In genomic region chr16:30948956-30949654, GRCh38 we compare ENCODE assay signal across 8 cellular contexts. TPM values are rescaled to one million over a fixed set of nuclear protein-coding genes. Genes with fewer than 3 reads are reported as not detected.
A peak's percentile ranks its signal among the peaks of the same experiment; 100 is the strongest.
DNase-seq lines count a peak whose midpoint lies in the region; ATAC-seq and TF ChIP-seq lines count a peak whose summit lies in the region.

Gene ORAI3, plus strand, starts transcription at chr16:30949068. Its CDS starts 222 bp downstream, at chr16:30949290.

- peak within 1 kb of the TSS; percentile 86 for H3K27ac Mint-ChIP-seq in activated B cell treated with CpG ODN at 0.5 μM for 24 hours
- peak within 1 kb of the TSS; percentile 81 for H3K27ac Mint-ChIP-seq in stimulated activated naive CD8-positive, alpha-beta T cell treated with anti-CD3 and anti-CD28 coated beads, Interleukin-15, Interleukin-2, amounts not matched to agents 100 ng/mL and 50 ng/mL, for 24 hours

- H3K36me3 ChIP-seq in endocrine pancreas (ENCODE audit: control insufficient read depth, insufficient read depth, low read length): no peaks in the 10 kb centered on the region
- H3K36me3 ChIP-seq in lung (ENCODE audit: control insufficient read depth in 2 of 2, insufficient read depth in 2 of 2, low read length in 2 of 2): peaks cover 0 to 18% of the 10 kb centered on the region in 2 donors

- no peaks in the 10 kb centered on the region for H3K9me3 Mint-ChIP-seq in activated B cell treated with CpG ODN at 0.5 μM for 24 hours
- H3K9me3 Mint-ChIP-seq in stimulated activated naive CD8-positive, alpha-beta T cell treated with anti-CD3 and anti-CD28 coated beads, Interleukin-15, Interleukin-2, amounts not matched to agents 100 ng/mL and 50 ng/mL, for 24 hours: no peaks in the 10 kb centered on the region

- CTCF ChIA-PET in activated B cell treated with CpG ODN at 0.5 μM for 24 hours (lab: Charles Lee): interaction anchor here (0.6 to 1.0 kb wide), 3 partner anchors 8 to 921 kb away, joined by 3 to 4 read pairs (median 3); no protein-coding TSS in a partner anchor

- H3K9ac ChIP-seq in endocrine pancreas (ENCODE audit: control insufficient read depth, insufficient read depth, low read length): peak within 1 kb of the TSS; percentile 86

- peak; percentile 82 for ATAC-seq in activated B cell treated with CpG ODN at 0.5 μM for 24 hours (ENCODE audit: low read depth)
- ATAC-seq in lung (ENCODE audit: insufficient read depth, low FRiP score): peak; percentile 74

- H3K4me3 Mint-ChIP-seq in activated B cell treated with CpG ODN at 0.5 μM for 24 hours: peak within 1 kb of the TSS; percentile 92
- H3K4me3 Mint-ChIP-seq in stimulated activated naive CD8-positive, alpha-beta T cell treated with anti-CD3 and anti-CD28 coated beads, Interleukin-15, Interleukin-2, amounts not matched to agents 100 ng/mL and 50 ng/mL, for 24 hours: peak within 1 kb of the TSS; percentile 86

- POLR2A ChIA-PET in activated B cell treated with CpG ODN at 0.5 μM for 24 hours (lab: Charles Lee): interaction anchor here (0.5 to 1.7 kb wide), 12 partner anchors 19 to 924 kb away, joined by 3 to 16 read pairs (median 4); partner anchors contain the start of genes FUS, STX4, ZNF267 and ZNF646

- WGBS in lung, 2 donors: 0% methylated on average over 39 to 56 of the region's 56 CpGs

- TF ChIP-seq CTCF in activated B cell treated with CpG ODN at 0.5 μM for 24 hours (IDR thresholded peaks at IDR 0.05) (no peak), lung (IDR thresholded peaks at IDR 0.05; ENCODE audit: control extremely low read depth, extremely low read depth) (no peak)

- peaks cover 17% of the 10 kb centered on the region for H3K36me3 Mint-ChIP-seq in activated B cell treated with CpG ODN at 0.5 μM for 24 hours (ENCODE audit: low read depth)
- peaks cover 7% of the 10 kb centered on the region for H3K36me3 Mint-ChIP-seq in stimulated activated naive CD8-positive, alpha-beta T cell treated with anti-CD3 and anti-CD28 coated beads, Interleukin-15, Interleukin-2, amounts not matched to agents 100 ng/mL and 50 ng/mL, for 24 hours (ENCODE audit: low read depth)

- H3K4me1 ChIP-seq in endocrine pancreas (ENCODE audit: control insufficient read depth, insufficient read depth, low read length): no peaks in the 10 kb centered on the region
- peaks cover 0 to 13% of the 10 kb centered on the region in 2 donors for H3K4me1 ChIP-seq in lung (ENCODE audit: control insufficient read depth in 2 of 2, insufficient read depth in 2 of 2, low read length in 2 of 2)

- H3K4me3 ChIP-seq in endocrine pancreas (ENCODE audit: control insufficient read depth, insufficient read depth, low read length) (no peak within 1 kb of the TSS), lung (peak within 1 kb of the TSS; percentile 81)

- H3K9me3 ChIP-seq in endocrine pancreas (ENCODE audit: control insufficient read depth, low read length): no peaks in the 10 kb centered on the region
- H3K9me3 ChIP-seq in lung (ENCODE audit: control insufficient read depth in 2 of 2, insufficient read depth in 1 of 2, low read length in 1 of 2): no peaks in the 10 kb centered on the region

- H3K27me3 Mint-ChIP-seq in activated B cell treated with CpG ODN at 0.5 μM for 24 hours: no peaks in the 10 kb centered on the region
- H3K27me3 Mint-ChIP-seq in stimulated activated naive CD8-positive, alpha-beta T cell treated with anti-CD3 and anti-CD28 coated beads, Interleukin-15, Interleukin-2, amounts not matched to agents 100 ng/mL and 50 ng/mL, for 24 hours: no peaks in the 10 kb centered on the region

- H3K27me3 ChIP-seq in endocrine pancreas (ENCODE audit: control insufficient read depth, insufficient read depth, low read length): no peaks in the 10 kb centered on the region
- H3K27me3 ChIP-seq in lung (ENCODE audit: control insufficient read depth, insufficient read depth): no peaks in the 10 kb centered on the region

- DNase-seq in DMS79 treated with DMSO at 0.1 percent for 48 hours (lab: John Stamatoyannopoulos, UW): peak; percentile 29
- no peak for DNase-seq in DMS79 (lab: John Stamatoyannopoulos, UW)
- DNase-seq in H4 (ENCODE audit: low spot score): peak; percentile 33
- DNase-seq in M059J (ENCODE audit: low read depth): peak; percentile 79
- DNase-seq in activated B cell treated with CpG ODN at 0.5 μM for 24 hours: peak; percentile 73
- peak; percentile 75 for DNase-seq in lung (ENCODE audit: low spot score)

- peak within 1 kb of the TSS; percentile 84 to 95 for H3K27ac ChIP-seq in lung (ENCODE audit: low read depth in 1 of 2, low read length in 1 of 2)

- H3K4me1 Mint-ChIP-seq in activated B cell treated with CpG ODN at 0.5 μM for 24 hours: peaks cover 27% of the 10 kb centered on the region
- H3K4me1 Mint-ChIP-seq in stimulated activated naive CD8-positive, alpha-beta T cell treated with anti-CD3 and anti-CD28 coated beads, Interleukin-15, Interleukin-2, amounts not matched to agents 100 ng/mL and 50 ng/mL, for 24 hours (ENCODE audit: low read depth): peaks cover 16% of the 10 kb centered on the region

- intact Hi-C loops in activated B cell treated with CpG ODN at 0.5 μM for 24 hours (cut with micrococcal nuclease): loop anchor here (1.0 to 2.0 kb wide), 3 partner anchors 8 to 194 kb away; partner anchors contain the start of genes FBXL19 and SETD1A

RNA-seq across cellular contexts. Expression of gene ORAI3, which starts in this region (rescaled TPM):
- total RNA-seq in H4 (2014; rRNA removed; shearing (Covaris generic)): 30.5 and 43.8 TPM in 2 replicates
- 46.0 and 58.5 TPM in 2 replicates for total RNA-seq in M059J (2014; rRNA removed; shearing (Covaris generic))
- total RNA-seq in activated B cell treated with CpG ODN at 0.5 μM for 24 hours (25.1 and 30.6 TPM in 2 replicates), lung (10 to 100 TPM; 23.9 to 27.4 TPM)
- polyA plus RNA-seq in lung: 10 to 100 TPM; 20.2 to 23.3 TPM
